In genomic region chr10:3167611-3168330, GRCh38 we compare ENCODE assay signal across 23 cellular contexts.
"Had no signal": no experiment of that assay in that cellular context is flagged by ENCODE, and none has a peak within 500 bp of the region (broad histone marks: within the 10 kb centered on the region; RNA-seq: fewer than 3 reads in every experiment).

No MANE protein-coding gene starts in this region.

- H3K27ac ChIP-seq: foreskin keratinocyte, ovary, right atrium auricular region, tibial artery, upper lobe of right lung, vagina had no signal

- H3K27me3 Mint-ChIP-seq: dendritic cell treated with granulocyte-macrophage colony-stimulating factor and Interleukin-4, amounts not matched to agents 40 ng/mL and 50 ng/mL, for 4 days; effector memory CD8-positive, alpha-beta T cell; naive thymus-derived CD8-positive, alpha-beta T cell; stimulated activated memory B cell treated with anti-CD40 and anti-IgM and Interleukin-4, amounts not matched to agents 10 μg/mL and 1 μg/mL and 100 μg/mL, for 72 hours; stimulated activated naive CD8-positive, alpha-beta T cell treated with anti-CD3 and anti-CD28 coated beads, Interleukin-15, Interleukin-2, amounts not matched to agents 100 ng/mL and 50 ng/mL, for 24 hours had no signal

- H3K27me3 ChIP-seq: foreskin keratinocyte, ovary, right atrium auricular region, tibial artery, upper lobe of right lung, vagina had no signal

- H3K27ac Mint-ChIP-seq: dendritic cell treated with granulocyte-macrophage colony-stimulating factor and Interleukin-4, amounts not matched to agents 40 ng/mL and 50 ng/mL, for 4 days; effector memory CD8-positive, alpha-beta T cell; stimulated activated memory B cell treated with anti-CD40 and anti-IgM and Interleukin-4, amounts not matched to agents 10 μg/mL and 1 μg/mL and 100 μg/mL, for 72 hours; stimulated activated naive CD8-positive, alpha-beta T cell treated with anti-CD3 and anti-CD28 coated beads, Interleukin-15, Interleukin-2, amounts not matched to agents 100 ng/mL and 50 ng/mL, for 24 hours had no signal

- H3K36me3 ChIP-seq: ovary had no signal

- H3K9me3 ChIP-seq: mucosa of descending colon, ovary, right atrium auricular region, tibial artery, upper lobe of right lung, vagina had no signal

- H3K4me3 ChIP-seq: lung, mucosa of descending colon, ovary, right atrium auricular region, tibial artery, upper lobe of right lung, vagina had no signal

- H3K4me1 ChIP-seq: foreskin keratinocyte had no signal

- DNase-seq: effector memory CD8-positive, alpha-beta T cell; erythroblast; foreskin keratinocyte; immature natural killer cell; left colon; left ventricle myocardium superior; mesendoderm; mucosa of descending colon; naive thymus-derived CD8-positive, alpha-beta T cell; ovary; small intestine; stimulated activated CD4-positive, alpha-beta T cell treated with anti-CD3 and anti-CD28 coated beads, Interleukin-4, amount 100 ng/mL, for 1 hour; stimulated activated CD8-positive, alpha-beta memory T cell treated with anti-CD3 and anti-CD28 coated beads, Interleukin-4, amount 100 ng/mL, for 48 hours; tibial artery; upper lobe of right lung had no signal

- ATAC-seq: effector memory CD8-positive, alpha-beta T cell; foreskin keratinocyte; left colon; left ventricle myocardium superior; mucosa of descending colon; naive thymus-derived CD8-positive, alpha-beta T cell; stimulated activated memory B cell treated with anti-CD40 and anti-IgM and Interleukin-4, amounts not matched to agents 10 μg/mL and 1 μg/mL and 100 μg/mL, for 72 hours; upper lobe of right lung had no signal

- H3K4me3 Mint-ChIP-seq: dendritic cell treated with granulocyte-macrophage colony-stimulating factor and Interleukin-4, amounts not matched to agents 40 ng/mL and 50 ng/mL, for 4 days; effector memory CD8-positive, alpha-beta T cell; immature natural killer cell; naive thymus-derived CD8-positive, alpha-beta T cell; stimulated activated memory B cell treated with anti-CD40 and anti-IgM and Interleukin-4, amounts not matched to agents 10 μg/mL and 1 μg/mL and 100 μg/mL, for 72 hours; stimulated activated naive CD8-positive, alpha-beta T cell treated with anti-CD3 and anti-CD28 coated beads, Interleukin-15, Interleukin-2, amounts not matched to agents 100 ng/mL and 50 ng/mL, for 24 hours had no signal

- H3K9me3 Mint-ChIP-seq: dendritic cell treated with granulocyte-macrophage colony-stimulating factor and Interleukin-4, amounts not matched to agents 40 ng/mL and 50 ng/mL, for 4 days; effector memory CD8-positive, alpha-beta T cell; immature natural killer cell; naive thymus-derived CD8-positive, alpha-beta T cell; stimulated activated memory B cell treated with anti-CD40 and anti-IgM and Interleukin-4, amounts not matched to agents 10 μg/mL and 1 μg/mL and 100 μg/mL, for 72 hours; stimulated activated naive CD8-positive, alpha-beta T cell treated with anti-CD3 and anti-CD28 coated beads, Interleukin-15, Interleukin-2, amounts not matched to agents 100 ng/mL and 50 ng/mL, for 24 hours had no signal

- FAIRE-seq: colon, keratinocyte, small intestine had no signal
